ENCODE assay signal across 16 cellular contexts in genomic region chr2:20575414-20575813, GRCh38.
A peak's percentile ranks its signal among the peaks of the same experiment; 100 is the strongest.
DNase-seq lines count a peak whose midpoint lies in the region; ATAC-seq and TF ChIP-seq lines count a peak whose summit lies in the region.
"Had no signal": no experiment of that assay in that cellular context is flagged by ENCODE, and none has a peak within 500 bp of the region (broad histone marks: within the 10 kb centered on the region; RNA-seq: fewer than 3 reads in every experiment).

No MANE protein-coding gene starts in this region.

- intact Hi-C loops in activated CD4-positive, alpha-beta T cell treated with anti-CD3 and anti-CD28 coated beads for 36 hours (cut with DNase I, micrococcal nuclease): no loop called here
- intact Hi-C loops in activated CD8-positive, alpha-beta T cell treated with anti-CD3 and anti-CD28 coated beads for 36 hours (cut with micrococcal nuclease): no loop called here
- intact Hi-C loops in gastrocnemius medialis (cut with DNase I; ENCODE audit: low total_unique reads): no loop called here

- no peak for ATAC-seq in activated CD4-positive, alpha-beta T cell treated with anti-CD3 and anti-CD28 coated beads for 36 hours
- ATAC-seq in activated CD8-positive, alpha-beta T cell treated with anti-CD3 and anti-CD28 coated beads for 36 hours: no peak
- ATAC-seq in gastrocnemius medialis: no peak
- ATAC-seq: esophagus mucosa, mucosa of descending colon had no signal

- TF ChIP-seq POLR2A in gastrocnemius medialis (IDR thresholded peaks at IDR 0.05): no peak

- H3K27me3 Mint-ChIP-seq in activated CD4-positive, alpha-beta T cell treated with anti-CD3 and anti-CD28 coated beads for 36 hours: no peaks in the 10 kb centered on the region
- H3K27me3 Mint-ChIP-seq in activated CD8-positive, alpha-beta T cell treated with anti-CD3 and anti-CD28 coated beads for 36 hours: no peaks in the 10 kb centered on the region

- peak overlapping the region; percentile 51 for H3K27ac Mint-ChIP-seq in activated CD4-positive, alpha-beta T cell treated with anti-CD3 and anti-CD28 coated beads for 36 hours
- peak overlapping the region; percentile 13 for H3K27ac Mint-ChIP-seq in activated CD8-positive, alpha-beta T cell treated with anti-CD3 and anti-CD28 coated beads for 36 hours

- peaks cover 2% of the 10 kb centered on the region for H3K9me3 Mint-ChIP-seq in activated CD4-positive, alpha-beta T cell treated with anti-CD3 and anti-CD28 coated beads for 36 hours (ENCODE audit: low read depth)
- H3K9me3 Mint-ChIP-seq in activated CD8-positive, alpha-beta T cell treated with anti-CD3 and anti-CD28 coated beads for 36 hours: no peaks in the 10 kb centered on the region

- TF ChIP-seq CTCF in activated CD8-positive, alpha-beta T cell treated with anti-CD3 and anti-CD28 coated beads for 36 hours (IDR thresholded peaks at IDR 0.05): no peak
- TF ChIP-seq CTCF in gastrocnemius medialis (IDR thresholded peaks at IDR 0.05 in 4 of 5, conservative IDR thresholded peaks at IDR 0.05 in 1 of 5): no peak

- H3K36me3 ChIP-seq in gastrocnemius medialis: no peaks in the 10 kb centered on the region
- H3K36me3 ChIP-seq: SJSA1 had no signal

- no peak overlapping the region for H3K4me3 Mint-ChIP-seq in activated CD4-positive, alpha-beta T cell treated with anti-CD3 and anti-CD28 coated beads for 36 hours
- no peak overlapping the region for H3K4me3 Mint-ChIP-seq in activated CD8-positive, alpha-beta T cell treated with anti-CD3 and anti-CD28 coated beads for 36 hours

- H3K27me3 ChIP-seq in layer of hippocampus (ENCODE audit: control insufficient read depth, insufficient read depth, low read length) (no peaks in the 10 kb centered on the region), gastrocnemius medialis (no peaks in the 10 kb centered on the region)
- H3K27me3 ChIP-seq: SJSA1 had no signal

- DNase-seq in activated CD4-positive, alpha-beta T cell treated with anti-CD3 and anti-CD28 coated beads for 36 hours: no peak
- no peak for DNase-seq in activated CD4-positive, alpha-beta T cell treated with anti-CD3 and anti-CD28 coated beads for 1 hour
- no peak for DNase-seq in activated CD8-positive, alpha-beta T cell treated with anti-CD3 and anti-CD28 coated beads for 36 hours
- no peak for DNase-seq in gastrocnemius medialis
- DNase-seq in NCI-H2081 treated with DMSO at 0.1 percent for 48 hours (lab: John Stamatoyannopoulos, UW): no peak
- no peak for DNase-seq in DMS114 treated with DMSO at 0.1 percent for 48 hours (lab: John Stamatoyannopoulos, UW; ENCODE audit: unreplicated experiment)
- DNase-seq in activated gamma-delta T cell treated with Interleukin-2 at 50 U/mL for 16 hours: no peak
- DNase-seq: activated CD4-positive, CD25-positive, alpha-beta regulatory T cell treated with anti-CD3 and anti-CD28 coated beads, Interleukin-2, amount 50 U/mL, for 72 hours; DMS153; mucosa of descending colon; NCI-H2107; NCI-H526 had no signal

- H3K9me3 ChIP-seq in gastrocnemius medialis: no peaks in the 10 kb centered on the region
- H3K9me3 ChIP-seq: mucosa of descending colon, SJSA1 had no signal

- H3K4me3 ChIP-seq in gastrocnemius medialis: no peak overlapping the region
- H3K4me3 ChIP-seq: mucosa of descending colon, SJSA1 had no signal

- peak overlapping the region; percentile 31 for H3K27ac ChIP-seq in layer of hippocampus (ENCODE audit: low read depth, low read length)
- H3K27ac ChIP-seq in gastrocnemius medialis: peak overlapping the region; percentile 31 to 71 (median 60)
- H3K27ac ChIP-seq: parathyroid adenoma, SJSA1 had no signal

- H3K36me3 Mint-ChIP-seq in activated CD4-positive, alpha-beta T cell treated with anti-CD3 and anti-CD28 coated beads for 36 hours (ENCODE audit: low read depth): peaks cover 2% of the 10 kb centered on the region
- H3K36me3 Mint-ChIP-seq in activated CD8-positive, alpha-beta T cell treated with anti-CD3 and anti-CD28 coated beads for 36 hours (ENCODE audit: low read depth): peaks cover 3% of the 10 kb centered on the region

- peaks cover 12% of the 10 kb centered on the region for H3K4me1 Mint-ChIP-seq in activated CD4-positive, alpha-beta T cell treated with anti-CD3 and anti-CD28 coated beads for 36 hours
- peaks cover 22% of the 10 kb centered on the region for H3K4me1 Mint-ChIP-seq in activated CD8-positive, alpha-beta T cell treated with anti-CD3 and anti-CD28 coated beads for 36 hours (ENCODE audit: low read depth)

- CTCF ChIA-PET in activated CD4-positive, alpha-beta T cell treated with anti-CD3 and anti-CD28 coated beads for 36 hours (lab: Charles Lee): interaction anchor here (0.5 to 1.7 kb wide), 5 partner anchors 10 to 164 kb away, joined by 3 to 9 read pairs (median 5); no protein-coding TSS in a partner anchor
- CTCF ChIA-PET in activated CD8-positive, alpha-beta T cell treated with anti-CD3 and anti-CD28 coated beads for 36 hours (lab: Charles Lee): interaction anchor here (0.9 to 1.5 kb wide), 2 partner anchors 14 to 67 kb away, joined by 3 read pairs; no protein-coding TSS in a partner anchor

- peaks cover 35 to 78% of the 10 kb centered on the region in 2 donors for H3K4me1 ChIP-seq in gastrocnemius medialis
- H3K4me1 ChIP-seq: parathyroid adenoma had no signal

- POLR2A ChIA-PET in activated CD4-positive, alpha-beta T cell treated with anti-CD3 and anti-CD28 coated beads for 36 hours (lab: Charles Lee): no interaction called here
- POLR2A ChIA-PET in activated CD8-positive, alpha-beta T cell treated with anti-CD3 and anti-CD28 coated beads for 36 hours (lab: Charles Lee): interaction anchor here (1.1 kb wide), 1 partner anchor 128 kb away, joined by 3 read pairs; no protein-coding TSS in a partner anchor

- in situ Hi-C loops in gastrocnemius medialis (cut with MboI; ENCODE audit: low sequenced_read_pairs in 4 of 4): no loop called here
